Comparison of ENCODE assay signal across 8 cellular contexts in the genomic region with DNA sequence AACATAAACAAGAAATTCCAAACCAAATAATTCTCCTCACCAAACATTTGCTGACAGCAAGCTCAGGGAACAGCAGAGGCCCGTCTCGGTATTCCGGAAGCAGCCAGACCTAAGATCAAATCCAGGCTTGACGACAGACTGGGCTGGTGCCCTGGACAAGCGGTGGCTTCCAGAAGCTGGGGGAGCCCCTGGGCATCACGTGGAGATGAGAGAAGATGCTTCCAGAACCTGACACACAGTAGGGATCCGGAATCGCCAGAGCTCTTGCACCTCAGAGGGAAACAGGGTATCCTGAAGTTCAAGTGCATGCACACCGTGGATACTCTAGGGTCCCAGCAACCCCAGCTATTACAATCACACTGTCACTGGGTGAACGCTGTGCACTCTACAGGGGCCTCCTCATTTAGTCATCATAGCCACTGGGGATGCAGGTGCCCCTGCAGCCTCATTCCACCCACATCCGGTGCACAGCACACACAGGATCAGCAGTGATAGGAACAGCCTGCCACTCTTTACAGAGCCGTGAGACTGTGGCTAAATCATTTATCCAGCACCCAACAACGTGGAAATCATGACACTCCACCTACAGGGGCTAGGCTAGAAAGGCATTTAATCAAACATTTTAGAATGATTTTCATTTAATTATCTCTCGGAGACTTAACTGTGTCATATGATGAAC.
DNase-seq lines count a peak whose midpoint lies in the region; ATAC-seq lines count a peak whose summit lies in the region.

No MANE protein-coding gene starts in this region.

- DNase-seq in Jurkat, Clone E6-1 (ENCODE audit: low read depth, low spot score) = peak; percentile 97
- DNase-seq in activated CD8-positive, alpha-beta memory T cell treated with anti-CD3 and anti-CD28 coated beads for 4 hours (ENCODE audit: low read depth in 2 of 2) = peak; percentile 52 to 63
- peak in 25 of 42 donors; percentile 0 to 41 (median 10) for DNase-seq in head of caudate nucleus
- DNase-seq in stimulated activated CD8-positive, alpha-beta memory T cell treated with anti-CD3 and anti-CD28 coated beads, Interleukin-15, amount 100 ng/mL, for 48 hours (ENCODE audit: low read depth in 2 of 2) = peak; percentile 67 to 71
- no peak for DNase-seq in AG08396 (ENCODE audit: low spot score)
- DNase-seq in cerebellar nuclear complex (lab: John Stamatoyannopoulos, UW) = no peak
- DNase-seq in HCEC 1CT = no peak

- peak overlapping the region; percentile 75 for H3K4me3 ChIP-seq in Jurkat, Clone E6-1 (ENCODE audit: low read length)

- ATAC-seq in GM18873 (IDR thresholded peaks at IDR 0.05; ENCODE audit: low FRiP score, unreplicated experiment) = no peak

- intact Hi-C loops in head of caudate nucleus (cut with DNase I) = no loop called here

Comparison
In these comparisons a context has a peak if more than half of its experiments do, and no peak if none do; other contexts are left out.
1. DNase-seq: peak in Jurkat, Clone E6-1 (single experiment), activated CD8-positive, alpha-beta memory T cell treated with anti-CD3 and anti-CD28 coated beads for 4 hours (2 of 2), head of caudate nucleus (25 of 42) and stimulated activated CD8-positive, alpha-beta memory T cell treated with anti-CD3 and anti-CD28 coated beads, Interleukin-15, amount 100 ng/mL, for 48 hours (2 of 2); none in AG08396 (single experiment), cerebellar nuclear complex (0 of 2) and HCEC 1CT (single experiment).